Comparison of ENCODE assay signal across 1 cellular context in the genomic region with DNA sequence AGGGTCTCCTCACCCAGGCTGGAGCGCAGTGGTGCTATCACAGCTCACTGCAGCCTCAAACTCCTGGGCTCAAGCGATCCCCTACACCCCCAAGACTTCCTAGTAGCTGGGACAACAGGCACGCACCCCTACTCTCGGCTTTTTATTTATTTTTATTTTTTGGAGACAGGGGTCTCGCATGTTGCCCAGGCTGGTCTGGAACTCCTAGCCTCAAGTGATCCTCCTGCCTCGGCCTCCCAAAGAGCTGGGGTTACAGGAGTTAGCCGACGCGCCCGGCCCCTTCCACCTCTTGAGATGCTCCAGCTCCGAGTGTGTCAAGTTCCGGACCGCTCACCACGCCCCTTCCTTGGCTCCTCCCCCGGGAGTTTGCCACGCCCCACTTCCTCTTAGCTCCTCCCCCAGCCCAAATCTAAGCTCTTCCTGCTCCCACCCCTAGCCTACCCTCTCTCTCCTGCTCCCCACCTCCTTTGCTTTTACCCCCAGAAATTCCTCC.
TF ChIP-seq lines count a peak whose summit lies in the region.

No MANE protein-coding gene starts in this region.

TF ChIP-seq in HEK293, 187 proteins besides CTCF, POLR2A, EP300 and RAD21 (continued from another document):
- peak; percentile 69 for TF ChIP-seq ZNF398 (tag by site-specific recombination; IDR thresholded peaks at IDR 0.05)
- TF ChIP-seq SETDB1 (IDR thresholded peaks at IDR 0.05; ENCODE audit: insufficient read length, low read length): no peak
- TF ChIP-seq ZNF610 (tag by site-specific recombination; IDR thresholded peaks at IDR 0.05; ENCODE audit: borderline replicate concordance): peak; percentile 35; the same call in 1 of the 2 replicates
- TF ChIP-seq ZNF350 (tag by site-specific recombination; IDR thresholded peaks at IDR 0.05): no peak
- 0 out of 2 replicates have a peak, but pooled peaks have one; percentile 33 for TF ChIP-seq ZNF394 (tag by site-specific recombination; IDR thresholded peaks at IDR 0.05; ENCODE audit: borderline replicate concordance)
- no peak for TF ChIP-seq ZNF664 (tag by site-specific recombination; IDR thresholded peaks at IDR 0.05)
- TF ChIP-seq ZNF335 (tag by site-specific recombination; conservative IDR thresholded peaks at IDR 0.05): peak; percentile 84
- TF ChIP-seq ZNF354C (tag by site-specific recombination; IDR thresholded peaks at IDR 0.05; ENCODE audit: borderline replicate concordance, low read depth): 0 out of 2 replicates have a peak, but pooled peaks have one; percentile 17
- no peak for TF ChIP-seq ZNF521 (tag by site-specific recombination; IDR thresholded peaks at IDR 0.05)
- peak; percentile 40; the same call in 1 of the 2 replicates for TF ChIP-seq ZBTB17 (tag by site-specific recombination; IDR thresholded peaks at IDR 0.05)
- peak; percentile 28 for TF ChIP-seq KLF1 (tag by site-specific recombination; IDR thresholded peaks at IDR 0.05)
- 0 out of 2 replicates have a peak, but pooled peaks have one; percentile 48 for TF ChIP-seq KLF10 (tag by site-specific recombination; IDR thresholded peaks at IDR 0.05)
- TF ChIP-seq ZNF341 (tag by site-specific recombination; IDR thresholded peaks at IDR 0.05; ENCODE audit: low read depth): peak; percentile 84
- peak; percentile 63; the same call in 1 of the 2 replicates for TF ChIP-seq PRDM10 (tag by site-specific recombination; IDR thresholded peaks at IDR 0.05)
- peak; percentile 80; the same call in 1 of the 2 replicates for TF ChIP-seq ZNF324 (tag by site-specific recombination; IDR thresholded peaks at IDR 0.05)
- TF ChIP-seq ZBTB11 (tag by site-specific recombination; conservative IDR thresholded peaks at IDR 0.05; ENCODE audit: low read depth): peak; percentile 37; the same call in 1 of the 2 replicates
- TF ChIP-seq ZFP41 (tag by site-specific recombination; IDR thresholded peaks at IDR 0.05; ENCODE audit: borderline replicate concordance): no peak
- peak; percentile 29; the same call in 1 of the 2 replicates for TF ChIP-seq ZNF580 (tag by site-specific recombination; IDR thresholded peaks at IDR 0.05)
- no peak for TF ChIP-seq ZNF148 (tag by site-specific recombination; IDR thresholded peaks at IDR 0.05; ENCODE audit: borderline replicate concordance)
- 0 out of 2 replicates have a peak, but pooled peaks have one; percentile 9 for TF ChIP-seq ZEB2 (tag by site-specific recombination; IDR thresholded peaks at IDR 0.05)
- peak; percentile 59 for TF ChIP-seq SP2 (tag by site-specific recombination; IDR thresholded peaks at IDR 0.05)
- peak; percentile 91 for TF ChIP-seq SP3 (tag by site-specific recombination; IDR thresholded peaks at IDR 0.05)
